ENCODE assay signal across 21 cellular contexts in genomic region chr7:25735674-25736242, GRCh38.
"Had no signal": no experiment of that assay in that cellular context is flagged by ENCODE, and none has a peak within 500 bp of the region (broad histone marks: within the 10 kb centered on the region; RNA-seq: fewer than 3 reads in every experiment).

No MANE protein-coding gene starts in this region.

- H3K9me3 ChIP-seq: psoas muscle, suprapubic skin, transverse colon had no signal

- H3K4me1 Mint-ChIP-seq: activated CD4-positive, alpha-beta T cell treated with anti-CD3 and anti-CD28 coated beads for 36 hours; activated naive CD8-positive, alpha-beta T cell treated with anti-CD3 and anti-CD28 coated beads for 36 hours; stimulated activated naive CD8-positive, alpha-beta T cell treated with anti-CD3 and anti-CD28 coated beads, Interleukin-15, amount 100 ng/mL, for 72 hours had no signal

- DNase-seq: activated CD4-positive, alpha-beta T cell treated with anti-CD3 and anti-CD28 coated beads for 36 hours; activated CD4-positive, alpha-beta T cell treated with anti-CD3 and anti-CD28 coated beads, Interleukin-2, amount 50 U/mL, for 48 hours; activated naive CD8-positive, alpha-beta T cell treated with anti-CD3 and anti-CD28 coated beads for 36 hours; amniotic stem cell; dermis blood vessel endothelial cell; foreskin fibroblast; hypothalamus; islet precursor cell; mammary epithelial cell; midbrain; psoas muscle; right cardiac atrium; small intestine; stimulated activated CD4-positive, alpha-beta T cell treated with anti-CD3 and anti-CD28 coated beads, Interleukin-4, amount 100 ng/mL, for 1 hour; stimulated activated naive CD8-positive, alpha-beta T cell treated with anti-CD3 and anti-CD28 coated beads, Interleukin-15, amount 100 ng/mL, for 72 hours; transverse colon had no signal

- ATAC-seq: activated CD4-positive, alpha-beta T cell treated with anti-CD3 and anti-CD28 coated beads for 36 hours; left lobe of liver; psoas muscle; right cardiac atrium; stimulated activated naive CD8-positive, alpha-beta T cell treated with anti-CD3 and anti-CD28 coated beads, Interleukin-15, amount 100 ng/mL, for 72 hours; WTC11 had no signal

- H3K4me3 Mint-ChIP-seq: activated CD4-positive, alpha-beta T cell treated with anti-CD3 and anti-CD28 coated beads for 36 hours; activated naive CD8-positive, alpha-beta T cell treated with anti-CD3 and anti-CD28 coated beads for 36 hours; stimulated activated naive CD8-positive, alpha-beta T cell treated with anti-CD3 and anti-CD28 coated beads, Interleukin-15, amount 100 ng/mL, for 72 hours; T-helper 2 cell treated with Interferon-gamma antibody and Interleukin-4, amounts not matched to agents 5 μg/mL and 100 μg/mL, for 36 hours; WTC11 had no signal

- H3K27ac Mint-ChIP-seq: activated CD4-positive, alpha-beta T cell treated with anti-CD3 and anti-CD28 coated beads for 36 hours; activated naive CD8-positive, alpha-beta T cell treated with anti-CD3 and anti-CD28 coated beads for 36 hours; stimulated activated naive CD8-positive, alpha-beta T cell treated with anti-CD3 and anti-CD28 coated beads, Interleukin-15, amount 100 ng/mL, for 72 hours; T-helper 2 cell treated with Interferon-gamma antibody and Interleukin-4, amounts not matched to agents 5 μg/mL and 100 μg/mL, for 36 hours; WTC11 had no signal

- H3K9me3 Mint-ChIP-seq: activated naive CD8-positive, alpha-beta T cell treated with anti-CD3 and anti-CD28 coated beads for 36 hours; stimulated activated naive CD8-positive, alpha-beta T cell treated with anti-CD3 and anti-CD28 coated beads, Interleukin-15, amount 100 ng/mL, for 72 hours; T-helper 2 cell treated with Interferon-gamma antibody and Interleukin-4, amounts not matched to agents 5 μg/mL and 100 μg/mL, for 36 hours had no signal

- H3K4me3 ChIP-seq: cardiac muscle cell, psoas muscle, suprapubic skin, transverse colon had no signal

- FAIRE-seq: small intestine had no signal

- H3K36me3 ChIP-seq: cardiac muscle cell, suprapubic skin, transverse colon had no signal

- H3K27ac ChIP-seq: cardiac muscle cell, psoas muscle, suprapubic skin, transverse colon had no signal

- H3K4me1 ChIP-seq: psoas muscle had no signal

- H3K36me3 Mint-ChIP-seq: activated naive CD8-positive, alpha-beta T cell treated with anti-CD3 and anti-CD28 coated beads for 36 hours; WTC11 had no signal

- H3K27me3 ChIP-seq: cardiac muscle cell, suprapubic skin, transverse colon had no signal
